Comparison of ENCODE assay signal across 13 cellular contexts in genomic region chr18:49565656-49566055, GRCh38. TPM values are rescaled to one million over a fixed set of nuclear protein-coding genes. Genes with fewer than 3 reads are reported as not detected.
DNase-seq lines count a peak whose midpoint lies in the region; ATAC-seq, FAIRE-seq and TF ChIP-seq lines count a peak whose summit lies in the region.
"Had no signal": no experiment of that assay in that cellular context is flagged by ENCODE, and none has a peak within 500 bp of the region (broad histone marks: within the 10 kb centered on the region; RNA-seq: fewer than 3 reads in every experiment).

No MANE protein-coding gene starts in this region.

- no peaks in the 10 kb centered on the region for H3K79me2 ChIP-seq in Karpas-422 (ENCODE audit: low read length)

- no peaks in the 10 kb centered on the region for H3K9me3 ChIP-seq in Karpas-422 (ENCODE audit: low read length)

- no peak for ATAC-seq in GM19455 (IDR thresholded peaks at IDR 0.05; ENCODE audit: unreplicated experiment)
- ATAC-seq: CD8-positive, alpha-beta T cell had no signal

- in situ Hi-C loops in G401 (cut with HindIII; ENCODE audit: low sequenced_read_pairs) = no loop called here

- no peak overlapping the region for H3K27ac ChIP-seq in Karpas-422 (ENCODE audit: low read length)

- H4K20me1 ChIP-seq in Karpas-422 (ENCODE audit: insufficient read depth, low read depth, low read length) = 0 out of 2 replicates have a peak, but pooled peaks cover 4% of the 10 kb centered on the region

- TF ChIP-seq POLR2A in GM12891 (IDR thresholded peaks at IDR 0.05; ENCODE audit: low read depth, low read length) = no peak

- no peaks in the 10 kb centered on the region for H3K4me1 ChIP-seq in Karpas-422 (ENCODE audit: low read length)

- no peaks in the 10 kb centered on the region for H3K36me3 ChIP-seq in Karpas-422 (ENCODE audit: insufficient read depth, low read length)

- H3K9me2 ChIP-seq in Karpas-422 (replicated peaks; ENCODE audit: insufficient read depth, low read length) = no peaks in the 10 kb centered on the region

- H3K4me3 ChIP-seq in fibroblast of mammary gland (ENCODE audit: control insufficient read depth, low read depth, low read length) = no peak overlapping the region
- no peak overlapping the region for H3K4me3 ChIP-seq in Karpas-422 (ENCODE audit: low read length)

- no peak overlapping the region for H3K9ac ChIP-seq in Karpas-422 (ENCODE audit: low read length)

- no peaks in the 10 kb centered on the region for H3K27me3 ChIP-seq in Karpas-422 (ENCODE audit: low read length)

- no peak for TF ChIP-seq CTCF in fibroblast of mammary gland (conservative IDR thresholded peaks at IDR 0.05; ENCODE audit: control insufficient read depth, insufficient read depth, low read depth, low read length)

- DNase-seq in G401 (ENCODE audit: low spot score) (peak; percentile 76), NCI-H748 treated with DMSO at 0.1 percent for 48 hours (lab: John Stamatoyannopoulos, UW) (peak; percentile 59), fibroblast of mammary gland (ENCODE audit: low read depth) (peak; percentile 38), occipital lobe (lab: John Stamatoyannopoulos, UW) (peak; percentile 42), Karpas-422 (no peak), GM12891 (ENCODE audit: insufficient read length, low spot score) (no peak)
- no peak for DNase-seq in stimulated activated CD4-positive, alpha-beta T cell treated with anti-CD3 and anti-CD28 coated beads, Interleukin-2, amount 100 ng/mL, for 48 hours
- DNase-seq: CD8-positive, alpha-beta T cell; effector memory CD4-positive, alpha-beta T cell; GOT3; NCI-H1436 treated with DMSO at 0.1 percent for 48 hours; T-helper 1 cell had no signal

- no peak for FAIRE-seq in GM12891 (lab: Jason Lieb, UNC)

- no peak overlapping the region for H3K4me2 ChIP-seq in Karpas-422 (ENCODE audit: low read depth, low read length, poor library complexity, severe bottlenecking)

- H2AFZ ChIP-seq in Karpas-422 (ENCODE audit: low read length) = no peak overlapping the region

TF ChIP-seq in GM12891, 5 proteins besides CTCF, POLR2A, EP300 and RAD21:
- TF ChIP-seq TAF1 (IDR thresholded peaks at IDR 0.05; ENCODE audit: low read depth, low read length) (no peak), POLR2AphosphoS5 (IDR thresholded peaks at IDR 0.05; ENCODE audit: low read depth, low read length) (no peak), SPI1 (IDR thresholded peaks at IDR 0.05; ENCODE audit: low read depth, low read length) (no peak), PAX5 (IDR thresholded peaks at IDR 0.05; ENCODE audit: insufficient read depth, low read length, severe bottlenecking) (no peak), POU2F2 (IDR thresholded peaks at IDR 0.05; ENCODE audit: low read depth, low read length) (no peak)

RNA-seq across cellular contexts. Expression of gene LIPG, which starts 3.8 kb away (rescaled TPM):
- 9.0 and 15.0 TPM in 2 replicates for total RNA-seq in G401 (2014; rRNA removed; shearing (Covaris generic))
- 18.2 TPM for total RNA-seq in occipital lobe
- total RNA-seq in Karpas-422 (2014; rRNA removed; shearing (Covaris generic); ENCODE audit: low replicate concordance) = not detected in 2 replicates
- polyA plus RNA-seq in GM12891 (2012; ENCODE audit: low read depth, missing spikeins) = 0.40 TPM
- total RNA-seq: CD8-positive, alpha-beta T cell had no signal

Comparison
In these comparisons a context has a peak if more than half of its experiments do, and no peak if none do; other contexts are left out.
1. DNase-seq: peak in G401 (single experiment), NCI-H748 treated with DMSO at 0.1 percent for 48 hours (single experiment), fibroblast of mammary gland (single experiment) and occipital lobe (single experiment); none in Karpas-422 (single experiment), stimulated activated CD4-positive, alpha-beta T cell treated with anti-CD3 and anti-CD28 coated beads, Interleukin-2, amount 100 ng/mL, for 48 hours (0 of 2) and GM12891 (single experiment).
2. RNA of gene LIPG, which starts 3.8 kb away (total RNA-seq): 18.2 TPM in occipital lobe (single experiment) and 9.0 to 15.0 TPM in G401; not detected in Karpas-422; every median in the first group is over 10 times any median in the second.